ENCODE assay signal across 26 cellular contexts in genomic region chr10:117944676-117945447, GRCh38.
"Had no signal": no experiment of that assay in that cellular context is flagged by ENCODE, and none has a peak within 500 bp of the region (broad histone marks: within the 10 kb centered on the region; RNA-seq: fewer than 3 reads in every experiment).

No MANE protein-coding gene starts in this region.

- H3K27ac Mint-ChIP-seq: dendritic cell treated with granulocyte-macrophage colony-stimulating factor and Interleukin-4, amounts not matched to agents 40 ng/mL and 50 ng/mL, for 4 days; naive B cell; stimulated activated memory B cell treated with anti-CD40 and anti-IgM and Interleukin-4, amounts not matched to agents 10 μg/mL and 1 μg/mL and 100 μg/mL, for 72 hours; type B pancreatic cell; WTC11 had no signal

- H3K27ac ChIP-seq: ascending aorta, brain microvascular endothelial cell, lower lobe of right lung, right lobe of liver, skin epidermis, thoracic aorta had no signal

- ATAC-seq: left lobe of liver; lower lobe of right lung; right lobe of liver; stimulated activated memory B cell treated with anti-CD40 and anti-IgM and Interleukin-4, amounts not matched to agents 10 μg/mL and 1 μg/mL and 100 μg/mL, for 72 hours; WTC11 had no signal

- H3K9me3 Mint-ChIP-seq: dendritic cell treated with granulocyte-macrophage colony-stimulating factor and Interleukin-4, amounts not matched to agents 40 ng/mL and 50 ng/mL, for 4 days; stimulated activated memory B cell treated with anti-CD40 and anti-IgM and Interleukin-4, amounts not matched to agents 10 μg/mL and 1 μg/mL and 100 μg/mL, for 72 hours; type B pancreatic cell; WTC11 had no signal

- H3K4me1 Mint-ChIP-seq: naive B cell; neural crest cell; stimulated activated memory B cell treated with anti-CD40 and anti-IgM and Interleukin-4, amounts not matched to agents 10 μg/mL and 1 μg/mL and 100 μg/mL, for 72 hours had no signal

- DNase-seq: activated CD4-positive, alpha-beta T cell treated with anti-CD3 and anti-CD28 coated beads for 4 hours; activated CD4-positive, alpha-beta T cell treated with anti-CD3 and anti-CD28 coated beads, Interleukin-2, amount 50 U/mL, for 48 hours; activated effector memory CD4-positive, alpha-beta T cell treated with anti-CD3 and anti-CD28 coated beads, Interleukin-2, amount 50 U/mL, for 16 hours; activated naive CD4-positive, alpha-beta T cell treated with anti-CD3 and anti-CD28 coated beads, Interleukin-2, amount 50 U/mL, for 16 hours; activated T-cell treated with anti-CD3 and anti-CD28 coated beads for 4 hours; brain microvascular endothelial cell; caudate nucleus; effector CD4-positive, alpha-beta T cell; foreskin fibroblast; kidney; lower lobe of right lung; naive B cell; occipital lobe; posterior cingulate gyrus; right lobe of liver; stimulated activated CD4-positive, alpha-beta T cell treated with anti-CD3 and anti-CD28 coated beads, Interleukin-1b, Interleukin-23, amount 100 ng/mL, for 48 hours; T-helper 1 cell had no signal

- H3K4me3 Mint-ChIP-seq: dendritic cell treated with granulocyte-macrophage colony-stimulating factor and Interleukin-4, amounts not matched to agents 40 ng/mL and 50 ng/mL, for 4 days; naive B cell; neural crest cell; stimulated activated memory B cell treated with anti-CD40 and anti-IgM and Interleukin-4, amounts not matched to agents 10 μg/mL and 1 μg/mL and 100 μg/mL, for 72 hours; type B pancreatic cell; WTC11 had no signal

- H3K27me3 Mint-ChIP-seq: dendritic cell treated with granulocyte-macrophage colony-stimulating factor and Interleukin-4, amounts not matched to agents 40 ng/mL and 50 ng/mL, for 4 days; stimulated activated memory B cell treated with anti-CD40 and anti-IgM and Interleukin-4, amounts not matched to agents 10 μg/mL and 1 μg/mL and 100 μg/mL, for 72 hours; type B pancreatic cell had no signal
